ENCODE assay signal across 8 cellular contexts in the genomic region with DNA sequence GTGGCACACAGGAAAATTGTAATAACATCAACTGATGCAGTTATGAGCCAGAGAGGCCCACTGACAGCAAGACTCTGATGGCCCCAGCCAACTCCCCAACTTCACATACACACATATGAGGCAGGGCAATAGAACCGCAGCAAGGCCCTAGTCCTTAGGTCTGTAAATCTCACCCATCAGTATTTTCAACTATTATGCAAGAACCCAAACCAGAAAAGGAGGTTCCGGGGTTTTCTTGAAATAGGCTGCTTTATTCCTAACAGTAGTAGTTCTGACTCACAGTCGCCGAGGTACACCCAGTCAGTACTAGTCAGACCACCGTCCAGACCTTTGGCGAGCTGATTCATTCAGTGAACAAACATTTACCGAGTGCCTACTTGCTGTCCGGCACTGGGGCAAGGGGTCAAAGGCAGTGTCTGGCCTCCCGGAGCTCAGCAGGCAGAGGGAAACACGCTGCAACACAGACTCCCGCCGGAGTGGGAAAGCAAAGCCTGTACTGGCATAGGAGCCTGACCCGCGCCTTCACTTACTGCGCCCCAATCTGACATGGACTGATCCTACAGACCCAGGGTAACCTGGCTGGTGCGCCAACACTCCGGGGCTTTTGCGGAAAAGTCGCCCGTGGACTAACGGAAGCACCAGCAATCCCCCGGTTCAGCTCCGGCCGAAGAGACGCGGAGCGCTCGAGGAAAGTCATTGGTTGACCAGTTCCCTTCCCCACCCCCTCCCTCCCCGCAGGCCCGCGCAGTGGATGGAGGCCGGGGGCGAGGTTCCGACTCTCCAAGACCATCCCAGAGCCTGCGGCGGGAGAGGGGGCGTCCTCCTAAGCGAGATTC. TPM values are rescaled to one million over a fixed set of nuclear protein-coding genes. Genes with fewer than 3 reads are reported as not detected.
DNase-seq lines count a peak whose midpoint lies in the region; ATAC-seq and TF ChIP-seq lines count a peak whose summit lies in the region.

No MANE protein-coding gene starts in this region.

- H3K79me1 ChIP-seq in mesenchymal stem cell (replicated peaks; ENCODE audit: low read length, poor library complexity, severe bottlenecking): peaks cover 12% of the 10 kb centered on the region

- DNase-seq in Ammon's horn (ENCODE audit: low spot score) (peak; percentile 36), mesenchymal stem cell (peak; percentile 81), aorta (peak; percentile 63 to 83), dedifferentiated amniotic fluid mesenchymal stem cell (ENCODE audit: extremely low spot score) (no peak), NOMO-1 treated with dmso at 0.1 percent for 144 hours (lab: John Stamatoyannopoulos, UW; ENCODE audit: unreplicated experiment) (no peak)
- no peak for DNase-seq in effector memory CD4-positive, alpha-beta T cell
- DNase-seq in activated CD4-positive, alpha-beta T cell treated with anti-CD3 and anti-CD28 coated beads for 48 hours: no peak

- H2AFZ ChIP-seq in Loucy (ENCODE audit: low read length) (peak overlapping the region; percentile 82; the same call in 1 of the 2 replicates), mesenchymal stem cell (ENCODE audit: low read depth, low read length) (peak overlapping the region; percentile 29)

- no peak overlapping the region for H2BK12ac ChIP-seq in mesenchymal stem cell (ENCODE audit: low read length in 2 of 2)

- TF ChIP-seq CTCF in Loucy (conservative IDR thresholded peaks at IDR 0.05; ENCODE audit: low read length): no peak

- no peak overlapping the region for H2BK5ac ChIP-seq in mesenchymal stem cell (ENCODE audit: low read depth, low read length, poor library complexity, severe bottlenecking)

- no peak overlapping the region for H2AK5ac ChIP-seq in mesenchymal stem cell (ENCODE audit: low read length, severe bottlenecking)

- intact Hi-C loops in aorta (cut with DNase I): no loop called here

- H3K4me2 ChIP-seq in Loucy (ENCODE audit: low read depth, low read length, poor library complexity, severe bottlenecking): peak overlapping the region; percentile 78
- H3K4me2 ChIP-seq in mesenchymal stem cell (ENCODE audit: low read length, poor library complexity, severe bottlenecking): peak overlapping the region; percentile 98

- H3K4ac ChIP-seq in mesenchymal stem cell (ENCODE audit: low read depth in 1 of 2, low read length in 2 of 2): no peak overlapping the region

- no peak overlapping the region for H4K8ac ChIP-seq in mesenchymal stem cell (ENCODE audit: low read length)

- H4K20me1 ChIP-seq in Loucy (ENCODE audit: insufficient read depth, low read length, poor library complexity, severe bottlenecking): no peaks in the 10 kb centered on the region

- H3K4me3 ChIP-seq in Loucy (ENCODE audit: low read length, poor library complexity, severe bottlenecking) (peak overlapping the region; percentile 81), mesenchymal stem cell (ENCODE audit: insufficient read depth in 1 of 2, low read depth in 1 of 2, low read length in 2 of 2) (peak overlapping the region; percentile 69 to 74), aorta (ENCODE audit: low read length in 2 of 2) (peak overlapping the region; percentile 60 to 81)
- peak overlapping the region; percentile 64 for H3K4me3 ChIP-seq in effector memory CD4-positive, alpha-beta T cell (ENCODE audit: insufficient read depth, low read depth, low read length, poor library complexity, severe bottlenecking)

- H3K36me3 ChIP-seq in Loucy (ENCODE audit: insufficient read depth, low read length) (no peaks in the 10 kb centered on the region), mesenchymal stem cell (ENCODE audit: control insufficient read depth in 1 of 2, insufficient read depth in 2 of 2, low read depth in 1 of 2, low read length in 2 of 2) (no peaks in the 10 kb centered on the region), aorta (ENCODE audit: control insufficient read depth in 1 of 2, insufficient read depth in 2 of 2, low read length in 1 of 2) (no peaks in the 10 kb centered on the region)
- H3K36me3 ChIP-seq in effector memory CD4-positive, alpha-beta T cell (ENCODE audit: control insufficient read depth, insufficient read depth, low read length): no peaks in the 10 kb centered on the region

- H3K9me2 ChIP-seq in Loucy (replicated peaks; ENCODE audit: low read depth, low read length): no peaks in the 10 kb centered on the region

- no peak overlapping the region for H3K18ac ChIP-seq in mesenchymal stem cell (ENCODE audit: low read depth in 1 of 2, low read length in 2 of 2)

- WGBS in mesenchymal stem cell: 6% methylated on average over 37 of the region's 38 CpGs
- 10% methylated on average over 35 to 38 of the region's 38 CpGs for WGBS in aorta, 2 donors

- peaks cover 8% of the 10 kb centered on the region; the same call in 1 of the 2 replicates for H3K79me2 ChIP-seq in Loucy (ENCODE audit: insufficient read depth, low read length)

- H3K27me3 ChIP-seq in Loucy (ENCODE audit: insufficient read depth, low read length, poor library complexity, severe bottlenecking) (no peaks in the 10 kb centered on the region), mesenchymal stem cell (ENCODE audit: control insufficient read depth in 1 of 2, insufficient read depth in 1 of 2, low read length in 2 of 2) (peaks cover 0 to 46% of the 10 kb centered on the region in 2 experiments), aorta (ENCODE audit: control insufficient read depth in 1 of 2, insufficient read depth in 2 of 2, low read length in 1 of 2) (no peaks in the 10 kb centered on the region)
- no peaks in the 10 kb centered on the region for H3K27me3 ChIP-seq in effector memory CD4-positive, alpha-beta T cell (replicated peaks; ENCODE audit: control insufficient read depth, insufficient read depth, low read length, poor library complexity, severe bottlenecking)

- H3K9ac ChIP-seq in Loucy (ENCODE audit: low read depth, low read length, poor library complexity, severe bottlenecking) (peak overlapping the region; percentile 75), mesenchymal stem cell (ENCODE audit: low read length) (no peak overlapping the region)

- peaks cover 16% of the 10 kb centered on the region for H3K4me1 ChIP-seq in Loucy (ENCODE audit: insufficient read depth, low read length, poor library complexity, severe bottlenecking)
- peaks cover 9% of the 10 kb centered on the region for H3K4me1 ChIP-seq in effector memory CD4-positive, alpha-beta T cell (ENCODE audit: control insufficient read depth, insufficient read depth, low read length, poor library complexity, severe bottlenecking)
- H3K4me1 ChIP-seq in mesenchymal stem cell (ENCODE audit: control insufficient read depth, insufficient read depth, low read depth, low read length): peaks cover 15% of the 10 kb centered on the region
- H3K4me1 ChIP-seq in aorta (ENCODE audit: control insufficient read depth in 1 of 2, insufficient read depth in 2 of 2, low read length in 2 of 2): no peaks in the 10 kb centered on the region

- no peaks in the 10 kb centered on the region for H3F3A ChIP-seq in Loucy (ENCODE audit: low read depth)

- H2BK15ac ChIP-seq in mesenchymal stem cell (ENCODE audit: low read depth, poor library complexity, severe bottlenecking): no peak overlapping the region

- no peak overlapping the region for H3K27ac ChIP-seq in effector memory CD4-positive, alpha-beta T cell (ENCODE audit: insufficient read depth, low read length, poor library complexity, severe bottlenecking)
- peak overlapping the region; percentile 53 for H3K27ac ChIP-seq in mesenchymal stem cell (ENCODE audit: low read length, poor library complexity, severe bottlenecking)
- H3K27ac ChIP-seq in aorta (ENCODE audit: low read depth in 1 of 2, low read length in 2 of 2): no peak overlapping the region

- H3K9me3 ChIP-seq in Loucy (ENCODE audit: insufficient read depth, low read depth, low read length) (no peaks in the 10 kb centered on the region), mesenchymal stem cell (ENCODE audit: control insufficient read depth, low read length) (no peaks in the 10 kb centered on the region), aorta (ENCODE audit: control insufficient read depth, low read length) (no peaks in the 10 kb centered on the region)
- no peaks in the 10 kb centered on the region for H3K9me3 ChIP-seq in effector memory CD4-positive, alpha-beta T cell (ENCODE audit: control insufficient read depth, low read length)

- H4K91ac ChIP-seq in mesenchymal stem cell (ENCODE audit: low read length): no peak overlapping the region

- no peak overlapping the region for H3K14ac ChIP-seq in mesenchymal stem cell (ENCODE audit: low read length in 2 of 2)

- ATAC-seq in aorta (ENCODE audit: low FRiP score): peak; percentile 81

- no peak overlapping the region for H3K23ac ChIP-seq in mesenchymal stem cell (ENCODE audit: low read length in 2 of 2)

- H2BK120ac ChIP-seq in mesenchymal stem cell (ENCODE audit: low read depth, low read length): no peak overlapping the region

RNA-seq across cellular contexts. Expression of gene PLEKHA7, which starts 1.3 kb away (rescaled TPM):
- polyA plus RNA-seq in mesenchymal stem cell (2013, experiment 1 of 2): 0.52 TPM
- polyA plus RNA-seq in mesenchymal stem cell (2013, experiment 2 of 2): 0.56 TPM
- 10 to 100 TPM in 1 of 2 donors, 1 to 10 TPM in 1; 9.9 to 17.1 TPM for total RNA-seq in aorta
- polyA plus RNA-seq in aorta: 10 to 100 TPM in 1 of 2 donors, 1 to 10 TPM in 1; 5.9 to 14.0 TPM

Comparison
In these comparisons a context has a peak if more than half of its experiments do, and no peak if none do; other contexts are left out.
1. DNase-seq: peak in Ammon's horn (single experiment), mesenchymal stem cell (single experiment) and aorta (2 of 2); none in effector memory CD4-positive, alpha-beta T cell (0 of 3), dedifferentiated amniotic fluid mesenchymal stem cell (single experiment), activated CD4-positive, alpha-beta T cell treated with anti-CD3 and anti-CD28 coated beads for 48 hours (single experiment) and NOMO-1 treated with dmso at 0.1 percent for 144 hours (single experiment).
2. Peak in every context shown above with its lines, with median percentiles within 50 percentile points of each other: H3K4me3 ChIP-seq.